Comparison of ENCODE assay signal across 10 cellular contexts in genomic region chr1:186974774-186975181, GRCh38.
DNase-seq lines count a peak whose midpoint lies in the region; ATAC-seq and TF ChIP-seq lines count a peak whose summit lies in the region.
"Had no signal": no experiment of that assay in that cellular context is flagged by ENCODE, and none has a peak within 500 bp of the region (broad histone marks: within the 10 kb centered on the region; RNA-seq: fewer than 3 reads in every experiment).

No MANE protein-coding gene starts in this region.

- H3K4me3 ChIP-seq in choroid plexus epithelial cell (ENCODE audit: low read depth, low read length) (no peak overlapping the region), muscle layer of colon (ENCODE audit: low read depth in 1 of 2, low read length in 2 of 2) (no peak overlapping the region)

- peaks cover 48% of the 10 kb centered on the region for H3K4me1 ChIP-seq in muscle layer of colon (ENCODE audit: insufficient read depth, low read length)

- ATAC-seq in HG03565 (IDR thresholded peaks at IDR 0.05; ENCODE audit: unreplicated experiment): no peak
- ATAC-seq: CD8-positive, alpha-beta T cell had no signal

- DNase-seq in AG08395 (ENCODE audit: low spot score): peak; percentile 75
- peak; percentile 80 for DNase-seq in M059J (ENCODE audit: low read depth)
- DNase-seq in choroid plexus epithelial cell (ENCODE audit: low read depth): peak; percentile 82
- no peak for DNase-seq in NCI-H1105 (lab: John Stamatoyannopoulos, UW)
- DNase-seq in nucleus accumbens (lab: John Stamatoyannopoulos, UW): no peak
- DNase-seq in cortex of kidney (lab: John Stamatoyannopoulos, UW): no peak
- DNase-seq: CD8-positive, alpha-beta T cell; NCI-H1694 treated with DMSO at 0.1 percent for 48 hours had no signal

- peak overlapping the region; percentile 88 for H3K27ac ChIP-seq in muscle layer of colon (ENCODE audit: low read depth, low read length)

- no peaks in the 10 kb centered on the region for H3K9me3 ChIP-seq in muscle layer of colon (ENCODE audit: low read length)

- H3K9ac ChIP-seq in muscle layer of colon (ENCODE audit: low read length): peak overlapping the region; percentile 23

- H3K27me3 ChIP-seq in muscle layer of colon (ENCODE audit: control insufficient read depth in 1 of 2, insufficient read depth in 2 of 2, low read length in 2 of 2): no peaks in the 10 kb centered on the region

- H3K36me3 ChIP-seq in muscle layer of colon (ENCODE audit: insufficient read depth, low read length): no peaks in the 10 kb centered on the region

- no peak for TF ChIP-seq CTCF in choroid plexus epithelial cell (conservative IDR thresholded peaks at IDR 0.05; ENCODE audit: low read depth, low read length)

Comparison
In these comparisons a context has a peak if more than half of its experiments do, and no peak if none do; other contexts are left out.
1. DNase-seq: peak in AG08395 (single experiment), M059J (single experiment) and choroid plexus epithelial cell (single experiment); none in NCI-H1105 (single experiment), nucleus accumbens (0 of 56) and cortex of kidney (single experiment).